ENCODE assay signal across 1 cellular context in the genomic region with DNA sequence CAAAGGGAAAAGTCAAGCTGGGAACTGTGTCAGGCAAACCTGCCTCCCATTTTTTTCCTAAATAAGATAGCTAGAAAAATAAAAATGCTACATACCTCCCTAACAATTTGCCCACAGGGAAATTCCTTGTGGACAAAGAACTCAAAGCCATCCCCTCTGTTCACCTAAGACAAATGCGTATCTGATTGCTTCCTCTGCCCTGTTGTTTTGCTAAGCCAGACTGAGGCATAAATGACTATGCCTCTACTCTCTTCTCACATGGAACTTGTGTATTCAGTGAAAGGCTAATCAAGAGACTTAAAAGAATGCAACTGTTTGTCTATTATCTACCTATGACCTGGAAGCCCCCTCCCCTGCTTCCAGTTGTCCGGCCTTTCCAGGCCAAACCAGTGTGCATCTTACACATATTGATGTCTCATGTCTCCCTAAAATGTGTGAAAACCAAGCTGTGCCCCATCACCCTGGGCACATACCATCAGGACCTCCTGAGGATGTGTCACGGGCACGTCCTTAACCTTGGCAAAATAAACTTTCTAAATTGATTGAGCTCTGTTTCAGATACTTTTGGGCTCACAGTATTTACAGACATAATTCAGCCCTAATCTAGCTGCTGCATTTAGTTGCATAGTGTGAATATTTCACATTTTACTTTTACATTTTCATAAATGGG.
TF ChIP-seq lines count a peak whose summit lies in the region.

No MANE protein-coding gene starts in this region.

TF ChIP-seq in IMR-90, 13 proteins besides CTCF, POLR2A, EP300 and RAD21:
- TF ChIP-seq, protein P1, sequence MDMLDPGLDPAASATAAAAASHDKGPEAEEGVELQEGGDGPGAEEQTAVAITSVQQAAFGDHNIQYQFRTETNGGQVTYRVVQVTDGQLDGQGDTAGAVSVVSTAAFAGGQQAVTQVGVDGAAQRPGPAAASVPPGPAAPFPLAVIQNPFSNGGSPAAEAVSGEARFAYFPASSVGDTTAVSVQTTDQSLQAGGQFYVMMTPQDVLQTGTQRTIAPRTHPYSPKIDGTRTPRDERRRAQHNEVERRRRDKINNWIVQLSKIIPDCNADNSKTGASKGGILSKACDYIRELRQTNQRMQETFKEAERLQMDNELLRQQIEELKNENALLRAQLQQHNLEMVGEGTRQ (IDR thresholded peaks at IDR 0.05; ENCODE audit: low read depth, low read length), result no peak
- TF ChIP-seq MAFK (IDR thresholded peaks at IDR 0.05; ENCODE audit: low read depth, low read length) (no peak), MXI1 (IDR thresholded peaks at IDR 0.05; ENCODE audit: borderline replicate concordance, low read depth, low read length) (no peak), MAZ (IDR thresholded peaks at IDR 0.05; ENCODE audit: borderline replicate concordance, low read depth, low read length) (no peak), RCOR1 (IDR thresholded peaks at IDR 0.05; ENCODE audit: insufficient replicate concordance, low read length) (no peak), RFX5 (IDR thresholded peaks at IDR 0.05; ENCODE audit: low read depth, low read length) (no peak), SMC3 (IDR thresholded peaks at IDR 0.05; ENCODE audit: low read depth, low read length) (no peak), BHLHE40 (IDR thresholded peaks at IDR 0.05; ENCODE audit: low read depth, low read length) (no peak)
- TF ChIP-seq, protein P2, sequence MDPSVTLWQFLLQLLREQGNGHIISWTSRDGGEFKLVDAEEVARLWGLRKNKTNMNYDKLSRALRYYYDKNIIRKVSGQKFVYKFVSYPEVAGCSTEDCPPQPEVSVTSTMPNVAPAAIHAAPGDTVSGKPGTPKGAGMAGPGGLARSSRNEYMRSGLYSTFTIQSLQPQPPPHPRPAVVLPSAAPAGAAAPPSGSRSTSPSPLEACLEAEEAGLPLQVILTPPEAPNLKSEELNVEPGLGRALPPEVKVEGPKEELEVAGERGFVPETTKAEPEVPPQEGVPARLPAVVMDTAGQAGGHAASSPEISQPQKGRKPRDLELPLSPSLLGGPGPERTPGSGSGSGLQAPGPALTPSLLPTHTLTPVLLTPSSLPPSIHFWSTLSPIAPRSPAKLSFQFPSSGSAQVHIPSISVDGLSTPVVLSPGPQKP (IDR thresholded peaks at IDR 0.05; ENCODE audit: borderline replicate concordance, low read depth, low read length), result no peak
